ENCODE assay signal across 10 cellular contexts in the genomic region with DNA sequence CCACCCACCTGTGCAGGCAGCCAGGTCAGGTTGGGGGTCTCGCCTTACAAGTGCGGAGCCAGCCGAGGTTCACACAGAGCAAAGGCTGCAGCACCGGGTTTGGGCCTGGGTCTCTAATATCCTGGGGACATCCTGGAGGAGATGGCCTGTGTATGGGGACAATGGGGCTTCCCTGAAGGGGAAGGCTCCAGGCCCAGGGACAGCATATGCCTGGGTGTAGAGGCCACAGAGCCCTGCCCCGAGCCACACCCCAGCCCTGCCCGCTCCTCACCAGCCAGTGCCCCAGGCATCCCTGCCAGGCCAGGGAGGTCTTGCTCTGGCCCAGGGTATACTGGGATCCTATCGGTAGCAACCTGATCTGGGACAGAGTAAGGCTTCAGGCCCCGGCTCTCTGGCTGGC. TPM values are rescaled to one million over a fixed set of nuclear protein-coding genes. Genes with fewer than 3 reads are reported as not detected.
A peak's percentile ranks its signal among the peaks of the same experiment; 100 is the strongest.
DNase-seq lines count a peak whose midpoint lies in the region; ATAC-seq and TF ChIP-seq lines count a peak whose summit lies in the region.
"Had no signal": no experiment of that assay in that cellular context is flagged by ENCODE, and none has a peak within 500 bp of the region (broad histone marks: within the 10 kb centered on the region; RNA-seq: fewer than 3 reads in every experiment).

No MANE protein-coding gene starts in this region.

- no peak overlapping the region for H3K4me3 Mint-ChIP-seq in mesothelial cell of epicardium

- no peaks in the 10 kb centered on the region for H3K27me3 ChIP-seq in thyroid gland

- no peaks in the 10 kb centered on the region for H3K36me3 Mint-ChIP-seq in mesothelial cell of epicardium

- no peaks in the 10 kb centered on the region for H3K27me3 Mint-ChIP-seq in mesothelial cell of epicardium (ENCODE audit: low read depth)

- intact Hi-C loops in thyroid gland (cut with DNase I) = loop anchor here (5.0 kb wide), 1 partner anchor 84 kb away; the partner anchor contains the start of genes BRAT1 and IQCE

- H3K4me1 Mint-ChIP-seq in mesothelial cell of epicardium = peaks cover 48% of the 10 kb centered on the region

- 20 to 48% methylated on average over 1 to 3 of the region's 8 CpGs for WGBS in thyroid gland, 2 donors

- no peaks in the 10 kb centered on the region for H3K36me3 ChIP-seq in thyroid gland

- no peaks in the 10 kb centered on the region for H3K9me3 ChIP-seq in thyroid gland

- no peak for TF ChIP-seq POLR2A in thyroid gland (IDR thresholded peaks at IDR 0.05)

- H3K27ac Mint-ChIP-seq in mesothelial cell of epicardium = peak overlapping the region; percentile 90

- ATAC-seq in HG03135 (IDR thresholded peaks at IDR 0.05; ENCODE audit: unreplicated experiment) (no peak), GM19452 (IDR thresholded peaks at IDR 0.05; ENCODE audit: unreplicated experiment) (no peak)

- peaks cover 50 to 87% of the 10 kb centered on the region in 2 donors for H3K4me1 ChIP-seq in thyroid gland

- H3K4me3 ChIP-seq in coronary artery (peak overlapping the region; percentile 66), thyroid gland (replicated peaks in 1 of 3) (no peak overlapping the region)

- peak overlapping the region; percentile 61 to 94 for H3K27ac ChIP-seq in coronary artery
- H3K27ac ChIP-seq in thyroid gland = peak overlapping the region; percentile 95 to 98 (median 98)

- DNase-seq in NAMALWA (ENCODE audit: low spot score) (peak; percentile 49), coronary artery (ENCODE audit: low spot score) (no peak), mesothelial cell of epicardium (ENCODE audit: low spot score in 2 of 2, unreplicated experiment in 2 of 2) (no peak), thyroid gland (peak; percentile 65 to 72)
- DNase-seq in NK-92 treated with Interleukin-12 subunit alpha and Interleukin-12 subunit beta, amount 100 ng/mL, for 24 hours (lab: John Stamatoyannopoulos, UW) = no peak
- DNase-seq in activated CD4-positive, CD25-positive, alpha-beta regulatory T cell (lab: John Stamatoyannopoulos, UW) = no peak
- DNase-seq: NCI-H1436 treated with DMSO at 0.1 percent for 48 hours; stimulated activated CD4-positive, alpha-beta T cell treated with anti-CD3 and anti-CD28 coated beads, Interleukin-4, amount 100 ng/mL, for 1 hour had no signal

- TF ChIP-seq CTCF in coronary artery (IDR thresholded peaks at IDR 0.05) = no peak
- no peak for TF ChIP-seq CTCF in mesothelial cell of epicardium (IDR thresholded peaks at IDR 0.05; ENCODE audit: unreplicated experiment)
- no peak for TF ChIP-seq CTCF in thyroid gland (IDR thresholded peaks at IDR 0.05)

- no peaks in the 10 kb centered on the region for H3K9me3 Mint-ChIP-seq in mesothelial cell of epicardium

RNA-seq across cellular contexts. Expression of gene TTYH3, which starts 9.1 kb away (rescaled TPM):
- total RNA-seq in mesothelial cell of epicardium (282 to 296 TPM (median 282 TPM) in 3 replicates), thyroid gland (10 to 100 TPM; 16.7 to 23.8 (median 21.4) TPM)

RNA-seq across cellular contexts. Expression of gene AMZ1, which starts 47.1 kb away (rescaled TPM):
- total RNA-seq in mesothelial cell of epicardium (0.05 to 0.49 TPM (median 0.13 TPM) in 3 replicates), thyroid gland (1 to 10 TPM in 1 of 4 donors, under 1 TPM in 1, not detected in 2; 0.29 to 1.2 TPM)

Comparison
In these comparisons a context has a peak if more than half of its experiments do, and no peak if none do; other contexts are left out.
1. DNase-seq: peak in NAMALWA (single experiment) and thyroid gland (2 of 2); none in coronary artery (single experiment), mesothelial cell of epicardium (0 of 2), NK-92 treated with Interleukin-12 subunit alpha and Interleukin-12 subunit beta, amount 100 ng/mL, for 24 hours (single experiment) and activated CD4-positive, CD25-positive, alpha-beta regulatory T cell (0 of 4).
2. RNA of gene TTYH3, which starts 9.1 kb away (total RNA-seq): 282 to 296 TPM in mesothelial cell of epicardium; 16.7 to 23.8 TPM in thyroid gland; every median in the first group is over 10 times any median in the second.